In genomic region chr7:73821597-73822285, GRCh38 we compare ENCODE assay signal across 18 cellular contexts. TPM values are rescaled to one million over a fixed set of nuclear protein-coding genes. Genes with fewer than 3 reads are reported as not detected.
DNase-seq lines count a peak whose midpoint lies in the region; TF ChIP-seq lines count a peak whose summit lies in the region.
"Not testable (repeated sequence)": the region's sequence is repeated elsewhere in the genome, so short reads cannot be mapped to it uniquely, and the experiment has no call there.
"Had no signal": no experiment of that assay in that cellular context is flagged by ENCODE, and none has a peak within 500 bp of the region (broad histone marks: within the 10 kb centered on the region; RNA-seq: fewer than 3 reads in every experiment).

No MANE protein-coding gene starts in this region.

- intact Hi-C loops in Caco-2 (cut with micrococcal nuclease; ENCODE audit: unreplicated experiment) = loop anchor here (1.0 kb wide), 1 partner anchor 9 kb away; the partner anchor contains the start of gene CLDN4

- H3K4me1 ChIP-seq in Caco-2 (peaks cover 24% of the 10 kb centered on the region), duodenal mucosa (ENCODE audit: control insufficient read depth in 1 of 2, insufficient read depth in 2 of 2, low read length in 2 of 2) (peaks cover 18 to 33% of the 10 kb centered on the region in 2 donors), hepatocyte (ENCODE audit: insufficient read depth) (peaks cover 15% of the 10 kb centered on the region)
- H3K4me1 ChIP-seq in neural progenitor cell = not testable (repeated sequence)

- peak overlapping the region; percentile 9 for H3K4me3 Mint-ChIP-seq in Caco-2 (ENCODE audit: unreplicated experiment)
- H3K4me3 Mint-ChIP-seq in neural progenitor cell, type B pancreatic cell: not testable (repeated sequence)

- not testable (repeated sequence) for H3K4me3 ChIP-seq in Caco-2 (ENCODE audit: low read depth, low read length); duodenal mucosa (ENCODE audit: low read depth in 1 of 2, low read length in 2 of 2); hepatocyte; neural progenitor cell

- not testable (repeated sequence) for TF ChIP-seq CTCF in Caco-2 (IDR thresholded peaks at IDR 0.05; ENCODE audit: insufficient read depth in 1 of 2, low read depth in 1 of 2, low read length in 1 of 2, severe bottlenecking in 1 of 2, unreplicated experiment in 1 of 2); VCaP (conservative IDR thresholded peaks at IDR 0.05); hepatocyte (IDR thresholded peaks at IDR 0.05; ENCODE audit: poor library complexity); neural progenitor cell (IDR thresholded peaks at IDR 0.05); type B pancreatic cell (conservative IDR thresholded peaks at IDR 0.05)

- H3K27me3 Mint-ChIP-seq in Caco-2 (ENCODE audit: insufficient read depth, unreplicated experiment); type B pancreatic cell: not testable (repeated sequence)
- H3K27me3 Mint-ChIP-seq in neural progenitor cell (ENCODE audit: insufficient read depth, low read depth) = peaks cover 16% of the 10 kb centered on the region

- DNase-seq in Caco-2 (peak in 1 of 2 experiments; percentile 22), MV-4-11 (lab: John Stamatoyannopoulos, UW) (peak; percentile 43), NCI-H524 (lab: John Stamatoyannopoulos, UW) (peak; percentile 41 to 71)
- not testable (repeated sequence) for DNase-seq in hepatocyte (ENCODE audit: low spot score); neural progenitor cell (ENCODE audit: low spot score); type B pancreatic cell (ENCODE audit: extremely low spot score, unreplicated experiment)

- CTCF ChIA-PET in Caco-2 (lab: Charles Lee) = interaction anchor here (0.9 kb wide), 1 partner anchor 33 kb away, joined by 3 read pairs; no protein-coding TSS in a partner anchor

- H3K4me1 Mint-ChIP-seq in Caco-2 (ENCODE audit: low read depth, unreplicated experiment) (peaks cover 28% of the 10 kb centered on the region), neural progenitor cell (peaks cover 13% of the 10 kb centered on the region), type B pancreatic cell (ENCODE audit: unreplicated experiment) (peaks cover 14% of the 10 kb centered on the region)

- H4K20me1 ChIP-seq in hepatocyte (ENCODE audit: insufficient read depth, poor library complexity, severe bottlenecking); neural progenitor cell (ENCODE audit: low read depth): not testable (repeated sequence)

- H3K9me3 ChIP-seq in Caco-2; duodenal mucosa (ENCODE audit: control insufficient read depth in 1 of 2, low read length in 2 of 2); hepatocyte (ENCODE audit: low read depth); neural progenitor cell (ENCODE audit: low read depth): not testable (repeated sequence)

- H3K27ac Mint-ChIP-seq in Caco-2 (ENCODE audit: unreplicated experiment) (peak overlapping the region; percentile 84), neural progenitor cell (peak overlapping the region; percentile 2), type B pancreatic cell (peak overlapping the region; percentile 89)

- not testable (repeated sequence) for H3K9me2 ChIP-seq in hepatocyte (replicated peaks; ENCODE audit: insufficient read depth)

- not testable (repeated sequence) for H3F3A ChIP-seq in neural progenitor cell (ENCODE audit: low read depth)

- not testable (repeated sequence) for H3K9me3 Mint-ChIP-seq in Caco-2 (ENCODE audit: unreplicated experiment); neural progenitor cell; type B pancreatic cell

- not testable (repeated sequence) for H3K36me3 Mint-ChIP-seq in Caco-2 (ENCODE audit: insufficient read depth, unreplicated experiment); neural progenitor cell; type B pancreatic cell

- not testable (repeated sequence) for H3K27me3 ChIP-seq in Caco-2 (replicated peaks; ENCODE audit: control insufficient read depth, insufficient read depth, low read length); duodenal mucosa (ENCODE audit: control insufficient read depth in 1 of 2, insufficient read depth in 2 of 2, low read length in 2 of 2); hepatocyte; neural progenitor cell

- POLR2A ChIA-PET in Caco-2 (lab: Charles Lee) = interaction anchor here (1.0 kb wide), 1 partner anchor 29 kb away, joined by 3 read pairs; no protein-coding TSS in a partner anchor

- 96% methylated on average over 14 of the region's 14 CpGs for WGBS in hepatocyte (ENCODE audit: low lambda C conversion rate, missing lambda C conversion rate)

- peak overlapping the region; percentile 16 for H3K4me2 ChIP-seq in hepatocyte
- not testable (repeated sequence) for H3K4me2 ChIP-seq in neural progenitor cell

- not testable (repeated sequence) for H2AFZ ChIP-seq in hepatocyte; neural progenitor cell (replicated peaks)

- not testable (repeated sequence) for H3K79me2 ChIP-seq in hepatocyte; neural progenitor cell (ENCODE audit: low read depth)

- BruUV-seq in Caco-2 (replicated peaks; lab: Mats Ljungman, UMichigan) = TSS peak; percentile 36

- H3K36me3 ChIP-seq in Caco-2 (ENCODE audit: control insufficient read depth, insufficient read depth, low read length); duodenal mucosa (ENCODE audit: control insufficient read depth in 1 of 2, insufficient read depth in 2 of 2, low read length in 2 of 2); hepatocyte (replicated peaks; ENCODE audit: insufficient read depth, low read depth); neural progenitor cell: not testable (repeated sequence)

- H3K27ac ChIP-seq in VCaP (peak overlapping the region; percentile 100), duodenal mucosa (ENCODE audit: low read depth, low read length) (peak overlapping the region; percentile 20), hepatocyte (peak overlapping the region; percentile 89)
- not testable (repeated sequence) for H3K27ac ChIP-seq in neural progenitor cell

- H3K9ac ChIP-seq in duodenal mucosa (ENCODE audit: low read depth in 1 of 2, low read length in 2 of 2); neural progenitor cell: not testable (repeated sequence)

RNA-seq across cellular contexts. Expression of gene CLDN4, which starts 9.1 kb away (rescaled TPM):
- total RNA-seq in Caco-2 (2022) (249 TPM in 2 replicates), hepatocyte (532 and 570 TPM in 2 replicates), neural progenitor cell (ENCODE audit: low replicate concordance) (2.8 TPM in 1 of 2 replicates, not detected in the other), type B pancreatic cell (ENCODE audit: low replicate concordance) (223 and 787 TPM in 2 replicates)
- 880 and 909 TPM in 2 replicates for polyA plus RNA-seq in hepatocyte
- total RNA-seq: T-helper 2 cell treated with Interferon-gamma antibody and Interleukin-4, amounts not matched to agents 100 ng/mL and 5 ng/mL, for 36 hours had no signal

RNA-seq across cellular contexts. Expression of gene METTL27, which starts 20.6 kb away (rescaled TPM):
- total RNA-seq in Caco-2 (2022) = 1.5 and 1.7 TPM in 2 replicates
- total RNA-seq in hepatocyte = 1.6 and 2.6 TPM in 2 replicates
- polyA plus RNA-seq in hepatocyte = 6.5 and 11.4 TPM in 2 replicates
- total RNA-seq in neural progenitor cell (ENCODE audit: low replicate concordance) = 10.5 and 12.0 TPM in 2 replicates
- total RNA-seq in type B pancreatic cell (ENCODE audit: low replicate concordance) = 8.5 and 11.5 TPM in 2 replicates

RNA-seq across cellular contexts. Expression of gene TMEM270, which starts 39.2 kb away (rescaled TPM):
- not detected in 2 replicates for total RNA-seq in Caco-2 (2022)
- 1.1 TPM in 1 of 2 replicates, not detected in the other for total RNA-seq in hepatocyte
- 0.30 and 0.47 TPM in 2 replicates for polyA plus RNA-seq in hepatocyte
- total RNA-seq in neural progenitor cell (ENCODE audit: low replicate concordance) = not detected in 2 replicates
- total RNA-seq in type B pancreatic cell (ENCODE audit: low replicate concordance) = 0.57 TPM in 1 of 2 replicates, not detected in the other
- total RNA-seq: activated CD4-positive, alpha-beta memory T cell treated with anti-CD3 and anti-CD28 coated beads, Interleukin-2, amount 10 ng/mL, durations not matched to agents 7 days and 5 days; dermis blood vessel endothelial cell; left cardiac atrium; NCI-H460; OCI-LY7; progenitor cell of endocrine pancreas; stomach; T-helper 2 cell treated with Interferon-gamma antibody and Interleukin-4, amounts not matched to agents 100 ng/mL and 5 ng/mL, for 36 hours had no signal
- polyA plus RNA-seq: AG04450, BJ, stomach had no signal

RNA-seq across cellular contexts. Expression of gene CLDN3, which starts 51.7 kb away (rescaled TPM):
- total RNA-seq in Caco-2 (2022) (19.6 and 21.0 TPM in 2 replicates), hepatocyte (53.7 and 60.7 TPM in 2 replicates), neural progenitor cell (ENCODE audit: low replicate concordance) (1.6 and 14.2 TPM in 2 replicates), type B pancreatic cell (ENCODE audit: low replicate concordance) (13.6 and 41.7 TPM in 2 replicates)
- polyA plus RNA-seq in hepatocyte = 125 and 142 TPM in 2 replicates
- total RNA-seq: activated CD4-positive, alpha-beta memory T cell treated with anti-CD3 and anti-CD28 coated beads, Interleukin-2, amount 10 ng/mL, durations not matched to agents 7 days and 5 days; left cardiac atrium; OCI-LY7; T-helper 2 cell treated with Interferon-gamma antibody and Interleukin-4, amounts not matched to agents 100 ng/mL and 5 ng/mL, for 36 hours had no signal
- polyA plus RNA-seq: AG04450, BJ had no signal

Comparison
In these comparisons a context has a peak if more than half of its experiments do, and no peak if none do; other contexts are left out.
1. H3K27ac Mint-ChIP-seq: peak in every context shown above with its lines; median percentile 89 in type B pancreatic cell; 84 in Caco-2; 2 in neural progenitor cell.
2. RNA of gene CLDN4, which starts 9.1 kb away (total RNA-seq): 532 to 570 TPM in hepatocyte, 249 TPM in Caco-2 and 223 to 787 TPM in type B pancreatic cell; 2.8 TPM in neural progenitor cell; every median in the first group is over 10 times any median in the second.